In genomic region chr14:22918519-22918808, GRCh38 we compare ENCODE assay signal across 6 cellular contexts. TPM values are rescaled to one million over a fixed set of nuclear protein-coding genes. Genes with fewer than 3 reads are reported as not detected.
DNase-seq lines count a peak whose midpoint lies in the region; ATAC-seq and TF ChIP-seq lines count a peak whose summit lies in the region.

No MANE protein-coding gene starts in this region.

- peak; percentile 16 for DNase-seq in GM03348 (ENCODE audit: low spot score)
- DNase-seq in NT2/D1 (ENCODE audit: low read depth, low spot score), result no peak
- no peak for DNase-seq in left ventricle myocardium inferior
- no peak for DNase-seq in effector CD4-positive, alpha-beta T cell

- H3K9ac ChIP-seq in NT2/D1 (ENCODE audit: insufficient read length, low read depth), result peak overlapping the region; percentile 54

- under 1% methylated on average over 12 of the region's 12 CpGs for WGBS in thymus

- no peaks in the 10 kb centered on the region for H3K27me3 ChIP-seq in NT2/D1 (ENCODE audit: insufficient read depth, insufficient read length)
- H3K27me3 ChIP-seq in left ventricle myocardium inferior (ENCODE audit: low read depth), result no peaks in the 10 kb centered on the region
- H3K27me3 ChIP-seq in thymus (ENCODE audit: control insufficient read depth, insufficient read depth), result no peaks in the 10 kb centered on the region

- TF ChIP-seq CTCF in left ventricle myocardium inferior (IDR thresholded peaks at IDR 0.05; ENCODE audit: borderline replicate concordance), result no peak

- H3K36me3 ChIP-seq in NT2/D1 (ENCODE audit: insufficient read depth, insufficient read length, low read length) (peaks cover 61% of the 10 kb centered on the region), left ventricle myocardium inferior (peaks cover 28% of the 10 kb centered on the region), thymus (ENCODE audit: control insufficient read depth, insufficient read depth) (peaks cover 17% of the 10 kb centered on the region)

- H3K9me3 ChIP-seq in NT2/D1 (ENCODE audit: insufficient read depth, low read length), result no peaks in the 10 kb centered on the region
- H3K9me3 ChIP-seq in left ventricle myocardium inferior (replicated peaks), result no peaks in the 10 kb centered on the region
- no peaks in the 10 kb centered on the region for H3K9me3 ChIP-seq in thymus (ENCODE audit: control insufficient read depth)

- H3K4me3 ChIP-seq in NT2/D1 (ENCODE audit: insufficient read length, low read depth) (peak overlapping the region; percentile 49), left ventricle myocardium inferior (peak overlapping the region; percentile 71), thymus (ENCODE audit: low read length) (peak overlapping the region; percentile 74)

- intact Hi-C loops in left ventricle myocardium inferior (cut with micrococcal nuclease), result no loop called here

- no peak for ATAC-seq in GM19452 (IDR thresholded peaks at IDR 0.05; ENCODE audit: unreplicated experiment)

- H3K4me1 ChIP-seq in NT2/D1 (ENCODE audit: insufficient read depth, insufficient read length), result no peaks in the 10 kb centered on the region
- H3K4me1 ChIP-seq in left ventricle myocardium inferior, result peaks cover 47% of the 10 kb centered on the region
- peaks cover 13% of the 10 kb centered on the region for H3K4me1 ChIP-seq in thymus (ENCODE audit: control insufficient read depth, insufficient read depth, low read length)

- H3K27ac ChIP-seq in left ventricle myocardium inferior (replicated peaks) (peak overlapping the region; percentile 95), thymus (ENCODE audit: low read depth) (peak overlapping the region; percentile 98)

RNA-seq across cellular contexts. Expression of gene RBM23, which starts 0.5 kb away (rescaled TPM):
- total RNA-seq in left ventricle myocardium inferior, result 42.1 TPM
- polyA plus RNA-seq in thymus, result 41.8 TPM

RNA-seq across cellular contexts. Expression of gene PRMT5, which starts 10.7 kb away (rescaled TPM):
- 59.0 TPM for total RNA-seq in left ventricle myocardium inferior
- polyA plus RNA-seq in thymus, result 31.8 TPM

RNA-seq across cellular contexts. Expression of gene REM2, which starts 35.4 kb away (rescaled TPM):
- not detected for total RNA-seq in left ventricle myocardium inferior
- polyA plus RNA-seq in thymus, result 3.2 TPM

RNA-seq across cellular contexts. Expression of gene HAUS4, which starts 38.4 kb away (rescaled TPM):
- total RNA-seq in left ventricle myocardium inferior, result 17.9 TPM
- 30.5 TPM for polyA plus RNA-seq in thymus

RNA-seq across cellular contexts. Expression of gene LRP10, which starts 46.9 kb away (rescaled TPM):
- total RNA-seq in left ventricle myocardium inferior, result 48.3 TPM
- 18.6 TPM for polyA plus RNA-seq in thymus
